Comparison of ENCODE assay signal across 3 cellular contexts in the genomic region with DNA sequence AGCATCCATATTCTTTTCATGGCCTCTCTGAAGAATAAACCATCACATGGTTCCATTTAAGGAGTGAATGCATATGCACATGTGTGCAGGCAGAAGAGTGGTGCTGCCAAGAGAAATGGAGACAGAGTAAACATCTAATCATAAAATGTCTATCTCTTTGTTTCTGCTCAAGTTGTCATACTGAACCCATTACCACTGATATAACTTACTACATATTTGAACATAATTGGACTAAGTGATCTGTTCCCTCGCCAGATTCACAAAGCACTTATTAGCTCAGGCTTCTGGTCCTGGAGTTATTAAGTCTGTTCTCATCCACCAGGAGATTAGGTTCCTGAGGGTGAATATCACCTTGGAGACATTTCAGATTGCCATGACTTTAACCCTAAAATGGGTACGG.
"Had no signal": no experiment of that assay in that cellular context is flagged by ENCODE, and none has a peak within 500 bp of the region (broad histone marks: within the 10 kb centered on the region; RNA-seq: fewer than 3 reads in every experiment).

No MANE protein-coding gene starts in this region.

- DNase-seq: GDM1, GF-D8 had no signal

- ATAC-seq: GM12878 had no signal

- H3K4me3 ChIP-seq: GM12878 had no signal
